ENCODE assay signal across 8 cellular contexts in genomic region chr11:95088946-95089619, GRCh38. TPM values are rescaled to one million over a fixed set of nuclear protein-coding genes. Genes with fewer than 3 reads are reported as not detected.
DNase-seq lines count a peak whose midpoint lies in the region; ATAC-seq, FAIRE-seq and TF ChIP-seq lines count a peak whose summit lies in the region.

No MANE protein-coding gene starts in this region.

- peak overlapping the region; percentile 92 for H3K4me3 Mint-ChIP-seq in activated B cell treated with CpG ODN at 0.5 μM for 24 hours

- H3K4me1 ChIP-seq in foreskin keratinocyte (peaks cover 12% of the 10 kb centered on the region), pancreas (peaks cover 0 to 9% (median 0%) of the 10 kb centered on the region in 3 donors)

- peaks cover 49% of the 10 kb centered on the region for H3K4me1 Mint-ChIP-seq in activated B cell treated with CpG ODN at 0.5 μM for 24 hours

- no peaks in the 10 kb centered on the region for H3K27me3 ChIP-seq in foreskin keratinocyte
- H3K27me3 ChIP-seq in pancreas = no peaks in the 10 kb centered on the region

- H3K36me3 ChIP-seq in pancreas = no peaks in the 10 kb centered on the region

- 15 to 17% methylated on average over 27 of the region's 27 CpGs for whole genome bisulfite sequencing in pancreas, 2 donors

- intact Hi-C loops in activated B cell treated with CpG ODN at 0.5 μM for 24 hours (cut with micrococcal nuclease) (loop anchor here (1.0 to 5.0 kb wide), 7 partner anchors 20 to 700 kb away; partner anchors contain the start of genes CWC15, FAM76B and KDM4D), pancreas (cut with DNase I) (loop anchor here in 1 of 3 donors (10.0 kb wide), 1 partner anchor 56 kb away; no protein-coding TSS in a partner anchor)

- H3K4me3 ChIP-seq in AG09309 (ENCODE audit: control insufficient read depth, low read depth, low read length) (peak overlapping the region; percentile 69), pancreas (peak overlapping the region; percentile 70 to 86 (median 84))

- H3K27me3 Mint-ChIP-seq in activated B cell treated with CpG ODN at 0.5 μM for 24 hours = no peaks in the 10 kb centered on the region

- peak; percentile 65 for ATAC-seq in GM19324 (IDR thresholded peaks at IDR 0.05; ENCODE audit: low FRiP score, unreplicated experiment)
- peak; percentile 41 for ATAC-seq in HG03196 (IDR thresholded peaks at IDR 0.05; ENCODE audit: unreplicated experiment)
- ATAC-seq in activated B cell treated with CpG ODN at 0.5 μM for 24 hours (ENCODE audit: low read depth) = peak; percentile 65
- peak; percentile 40 for ATAC-seq in foreskin keratinocyte
- ATAC-seq in pancreas = peak; percentile 22 to 66 (median 58)

- DNase-seq in AG09309 (ENCODE audit: low read depth) = no peak
- no peak for DNase-seq in activated B cell treated with CpG ODN at 0.5 μM for 24 hours
- no peak for DNase-seq in foreskin keratinocyte
- no peak for DNase-seq in pancreas
- DNase-seq in amniotic stem cell (lab: John Stamatoyannopoulos, UW) = no peak
- DNase-seq in RCC 7860 (ENCODE audit: low spot score) = no peak

- peak overlapping the region; percentile 94 for H3K27ac Mint-ChIP-seq in activated B cell treated with CpG ODN at 0.5 μM for 24 hours

- no peaks in the 10 kb centered on the region for H3K9me3 Mint-ChIP-seq in activated B cell treated with CpG ODN at 0.5 μM for 24 hours

- CTCF ChIA-PET in activated B cell treated with CpG ODN at 0.5 μM for 24 hours (lab: Charles Lee) = interaction anchor here (0.7 to 9.7 kb wide), 5 partner anchors 9 to 62 kb away, joined by 3 to 138 read pairs (median 5); partner anchors contain the start of gene SRSF8

- no peak for TF ChIP-seq CTCF in AG09309 (IDR thresholded peaks at IDR 0.05; ENCODE audit: control insufficient read depth, insufficient read depth, low read depth, low read length, missing control alignments)
- TF ChIP-seq CTCF in activated B cell treated with CpG ODN at 0.5 μM for 24 hours (IDR thresholded peaks at IDR 0.05) = no peak
- TF ChIP-seq CTCF in foreskin keratinocyte (conservative IDR thresholded peaks at IDR 0.05) = no peak
- no peak for TF ChIP-seq CTCF in pancreas (IDR thresholded peaks at IDR 0.05)

- FAIRE-seq in pancreas (lab: Jason Lieb, UNC) = no peak
- no peak for FAIRE-seq in RCC 7860 (lab: Jason Lieb, UNC)

- H3K9me3 ChIP-seq in pancreas = no peaks in the 10 kb centered on the region

- H3K27ac ChIP-seq in foreskin keratinocyte = peak overlapping the region; percentile 39
- H3K27ac ChIP-seq in pancreas = peak overlapping the region; percentile 77 to 92 (median 88)

- POLR2A ChIA-PET in activated B cell treated with CpG ODN at 0.5 μM for 24 hours (lab: Charles Lee) = interaction anchor here (0.6 to 4.9 kb wide), 18 partner anchors 13 to 1166 kb away, joined by 3 to 89 read pairs (median 5); partner anchors contain the start of genes CEP57, CWC15, FAM76B and KDM4D

- no peaks in the 10 kb centered on the region for H3K36me3 Mint-ChIP-seq in activated B cell treated with CpG ODN at 0.5 μM for 24 hours (ENCODE audit: low read depth)

RNA-seq across cellular contexts. Expression of gene ENDOD1, which starts 0.6 kb away (rescaled TPM):
- total RNA-seq in activated B cell treated with CpG ODN at 0.5 μM for 24 hours (9.5 and 9.8 TPM in 2 replicates), foreskin keratinocyte (35.0 and 46.2 TPM in 2 replicates), pancreas (1 to 10 TPM; 3.3 to 8.9 (median 5.1) TPM)
- polyA plus RNA-seq in foreskin keratinocyte (15.2 and 16.8 TPM in 2 replicates), pancreas (1 to 10 TPM; 2.0 to 5.8 TPM)

RNA-seq across cellular contexts. Expression of gene SRSF8, which starts 22.4 kb away (rescaled TPM):
- total RNA-seq in activated B cell treated with CpG ODN at 0.5 μM for 24 hours = 40.6 and 46.8 TPM in 2 replicates
- 29.5 and 34.2 TPM in 2 replicates for total RNA-seq in foreskin keratinocyte
- 28.5 and 29.7 TPM in 2 replicates for polyA plus RNA-seq in foreskin keratinocyte
- 10 to 100 TPM; 17.3 to 30.3 (median 25.0) TPM for total RNA-seq in pancreas
- polyA plus RNA-seq in pancreas = 10 to 100 TPM; 28.5 to 35.9 TPM

RNA-seq across cellular contexts. Expression of gene KDM4F, which starts 39.9 kb away (rescaled TPM):
- not detected in 2 replicates for total RNA-seq in activated B cell treated with CpG ODN at 0.5 μM for 24 hours
- not detected in 2 replicates for total RNA-seq in foreskin keratinocyte
- not detected in 2 replicates for polyA plus RNA-seq in foreskin keratinocyte
- total RNA-seq in pancreas = not detected
- not detected for polyA plus RNA-seq in pancreas
